In genomic region chr18:74064510-74064909, GRCh38 we compare ENCODE assay signal across 9 cellular contexts.
DNase-seq lines count a peak whose midpoint lies in the region; ATAC-seq and TF ChIP-seq lines count a peak whose summit lies in the region.
"Had no signal": no experiment of that assay in that cellular context is flagged by ENCODE, and none has a peak within 500 bp of the region (broad histone marks: within the 10 kb centered on the region; RNA-seq: fewer than 3 reads in every experiment).

No MANE protein-coding gene starts in this region.

- POLR2A ChIA-PET in activated CD4-positive, alpha-beta T cell treated with anti-CD3 and anti-CD28 coated beads for 36 hours (lab: Charles Lee), result interaction anchor here (0.8 kb wide), 1 partner anchor 18 kb away, joined by 4 read pairs; no protein-coding TSS in a partner anchor

- no peaks in the 10 kb centered on the region for H3K27me3 Mint-ChIP-seq in activated CD4-positive, alpha-beta T cell treated with anti-CD3 and anti-CD28 coated beads for 36 hours
- H3K27me3 Mint-ChIP-seq in activated T-cell treated with anti-CD3 and anti-CD28 coated beads, Interleukin-2, amount 50 U/mL, for 72 hours (ENCODE audit: low read depth), result no peaks in the 10 kb centered on the region
- H3K27me3 Mint-ChIP-seq in immature natural killer cell (ENCODE audit: low read depth in 3 of 3), result peaks cover 2 to 4% (median 2%) of the 10 kb centered on the region in 3 donors

- in situ Hi-C loops in GM13976 (cut with MboI; ENCODE audit: low sequenced_read_pairs, unreplicated experiment), result no loop called here

- TF ChIP-seq CTCF in uterus (IDR thresholded peaks at IDR 0.05), result no peak
- TF ChIP-seq CTCF in GM13976 (IDR thresholded peaks at IDR 0.05; ENCODE audit: borderline replicate concordance, control extremely low read depth, extremely low read depth, insufficient read depth, missing control alignments), result no peak

- H3K9me3 Mint-ChIP-seq in activated CD4-positive, alpha-beta T cell treated with anti-CD3 and anti-CD28 coated beads for 36 hours (ENCODE audit: low read depth), result no peaks in the 10 kb centered on the region
- no peaks in the 10 kb centered on the region for H3K9me3 Mint-ChIP-seq in activated T-cell treated with anti-CD3 and anti-CD28 coated beads, Interleukin-2, amount 50 U/mL, for 72 hours
- H3K9me3 Mint-ChIP-seq in immature natural killer cell, result no peaks in the 10 kb centered on the region

- no peak overlapping the region for H3K27ac ChIP-seq in uterus
- H3K27ac ChIP-seq: skin epidermis had no signal

- TF ChIP-seq POLR2A in uterus (IDR thresholded peaks at IDR 0.05), result no peak

- intact Hi-C loops in activated CD4-positive, alpha-beta T cell treated with anti-CD3 and anti-CD28 coated beads for 36 hours (cut with DNase I, micrococcal nuclease), result loop anchor here (2.0 to 10.0 kb wide), 5 partner anchors 18 to 533 kb away; partner anchors contain the start of genes CNDP2 (in 1 of the 2), FBXO15 (in 1 of the 2) and ZNF407 (in 1 of the 2)
- intact Hi-C loops in uterus (cut with DNase I; ENCODE audit: low total_unique reads), result no loop called here

- H3K36me3 ChIP-seq in uterus, result no peaks in the 10 kb centered on the region

- H3K4me3 ChIP-seq in uterus, result no peak overlapping the region
- H3K4me3 ChIP-seq: skin epidermis had no signal

- CTCF ChIA-PET in activated CD4-positive, alpha-beta T cell treated with anti-CD3 and anti-CD28 coated beads for 36 hours (lab: Charles Lee), result interaction anchor here (0.7 to 3.6 kb wide), 5 partner anchors 15 to 347 kb away, joined by 3 to 19 read pairs (median 3); no protein-coding TSS in a partner anchor

- H3K36me3 Mint-ChIP-seq in activated CD4-positive, alpha-beta T cell treated with anti-CD3 and anti-CD28 coated beads for 36 hours (ENCODE audit: low read depth), result no peaks in the 10 kb centered on the region
- peaks cover 0 to 2% of the 10 kb centered on the region in 2 donors for H3K36me3 Mint-ChIP-seq in activated T-cell treated with anti-CD3 and anti-CD28 coated beads, Interleukin-2, amount 50 U/mL, for 72 hours (ENCODE audit: insufficient read depth in 2 of 2)
- no peaks in the 10 kb centered on the region for H3K36me3 Mint-ChIP-seq in immature natural killer cell

- peak; percentile 70 for ATAC-seq in activated CD4-positive, alpha-beta T cell treated with anti-CD3 and anti-CD28 coated beads for 36 hours
- ATAC-seq in HG03442 (IDR thresholded peaks at IDR 0.05; ENCODE audit: unreplicated experiment), result peak; percentile 58
- ATAC-seq in activated T-cell treated with anti-CD3 and anti-CD28 coated beads, Interleukin-2, amount 50 U/mL, for 72 hours (replicated peaks in 1 of 2), result peak; percentile 73 to 82

- H3K9me3 ChIP-seq in uterus, result no peaks in the 10 kb centered on the region

- DNase-seq in activated CD4-positive, alpha-beta T cell treated with anti-CD3 and anti-CD28 coated beads for 36 hours, result peak; percentile 73
- no peak for DNase-seq in activated CD4-positive, alpha-beta T cell treated with anti-CD3 and anti-CD28 coated beads, Interleukin-2, amount 50 U/mL, for 4 hours
- DNase-seq in activated T-cell treated with anti-CD3 and anti-CD28 coated beads, Interleukin-2, amount 50 U/mL, for 72 hours, result peak; percentile 50 to 68
- peak; percentile 15 to 18 for DNase-seq in stimulated activated CD4-positive, alpha-beta T cell treated with anti-CD3 and anti-CD28 coated beads, Interleukin-4, amount 100 ng/mL, for 4 hours
- DNase-seq in immature natural killer cell (no peak), uterus (no peak), GM13976 (ENCODE audit: low spot score) (no peak)

- H3K27ac Mint-ChIP-seq in activated CD4-positive, alpha-beta T cell treated with anti-CD3 and anti-CD28 coated beads for 36 hours, result peak overlapping the region; percentile 75
- peak overlapping the region; percentile 91 for H3K27ac Mint-ChIP-seq in activated T-cell treated with anti-CD3 and anti-CD28 coated beads, Interleukin-2, amount 50 U/mL, for 72 hours
- H3K27ac Mint-ChIP-seq in immature natural killer cell, result no peak overlapping the region

- no peaks in the 10 kb centered on the region for H3K27me3 ChIP-seq in uterus

- H3K4me1 ChIP-seq in uterus, result no peaks in the 10 kb centered on the region

- peak overlapping the region; percentile 61 for H3K4me3 Mint-ChIP-seq in activated CD4-positive, alpha-beta T cell treated with anti-CD3 and anti-CD28 coated beads for 36 hours
- H3K4me3 Mint-ChIP-seq in activated T-cell treated with anti-CD3 and anti-CD28 coated beads, Interleukin-2, amount 50 U/mL, for 72 hours, result peak overlapping the region; percentile 37 to 86
- no peak overlapping the region for H3K4me3 Mint-ChIP-seq in immature natural killer cell

- peaks cover 34% of the 10 kb centered on the region for H3K4me1 Mint-ChIP-seq in activated CD4-positive, alpha-beta T cell treated with anti-CD3 and anti-CD28 coated beads for 36 hours
- H3K4me1 Mint-ChIP-seq in activated T-cell treated with anti-CD3 and anti-CD28 coated beads, Interleukin-2, amount 50 U/mL, for 72 hours (ENCODE audit: low read depth), result peaks cover 61% of the 10 kb centered on the region
- H3K4me1 Mint-ChIP-seq in immature natural killer cell, result no peaks in the 10 kb centered on the region

Comparison
In these comparisons a context has a peak if more than half of its experiments do, and no peak if none do; other contexts are left out.
1. DNase-seq: peak in activated CD4-positive, alpha-beta T cell treated with anti-CD3 and anti-CD28 coated beads for 36 hours (single experiment), activated T-cell treated with anti-CD3 and anti-CD28 coated beads, Interleukin-2, amount 50 U/mL, for 72 hours (2 of 2) and stimulated activated CD4-positive, alpha-beta T cell treated with anti-CD3 and anti-CD28 coated beads, Interleukin-4, amount 100 ng/mL, for 4 hours (2 of 2); none in activated CD4-positive, alpha-beta T cell treated with anti-CD3 and anti-CD28 coated beads, Interleukin-2, amount 50 U/mL, for 4 hours (0 of 2), immature natural killer cell (0 of 3), uterus (0 of 2) and GM13976 (single experiment).
2. H3K27ac Mint-ChIP-seq: peak in activated CD4-positive, alpha-beta T cell treated with anti-CD3 and anti-CD28 coated beads for 36 hours (single experiment) and activated T-cell treated with anti-CD3 and anti-CD28 coated beads, Interleukin-2, amount 50 U/mL, for 72 hours (single experiment); none in immature natural killer cell (0 of 6).
3. H3K4me3 Mint-ChIP-seq: peak in activated CD4-positive, alpha-beta T cell treated with anti-CD3 and anti-CD28 coated beads for 36 hours (single experiment) and activated T-cell treated with anti-CD3 and anti-CD28 coated beads, Interleukin-2, amount 50 U/mL, for 72 hours (2 of 2); none in immature natural killer cell (0 of 5).
4. Peak in every context shown above with its lines, with median percentiles within 50 percentile points of each other: ATAC-seq.